ENCODE assay signal across 7 cellular contexts in the genomic region with DNA sequence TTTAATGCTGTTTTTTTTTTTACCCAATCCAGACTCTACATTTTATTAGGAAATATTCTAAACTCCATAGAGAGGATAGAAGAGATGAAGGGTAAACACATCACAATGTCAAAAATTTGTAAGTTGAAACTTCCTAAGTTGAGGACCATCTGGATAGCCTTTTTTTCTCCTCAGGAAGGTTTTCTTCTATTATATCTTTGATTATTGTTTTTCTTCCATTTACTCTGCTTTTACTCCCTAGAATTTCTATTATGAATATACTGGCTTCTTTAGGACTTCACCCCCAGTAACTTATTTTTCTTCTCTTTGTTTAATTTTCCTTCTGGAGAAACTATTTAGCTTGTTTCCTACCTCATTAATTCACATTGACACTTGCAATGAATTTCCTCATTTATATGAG.
"Had no signal": no experiment of that assay in that cellular context is flagged by ENCODE, and none has a peak within 500 bp of the region (broad histone marks: within the 10 kb centered on the region; RNA-seq: fewer than 3 reads in every experiment).

No MANE protein-coding gene starts in this region.

- FAIRE-seq: HepG2 had no signal

- H3K4me1 ChIP-seq: HAP-1 had no signal

- H3K36me3 ChIP-seq: HAP-1 had no signal

- H2AFZ ChIP-seq: GM23248 had no signal

- DNase-seq: GM23248, GOT3, H7, KG1 had no signal

- H3K9me3 ChIP-seq: HAP-1 had no signal

- H3K9ac ChIP-seq: GM23248 had no signal

- H3K4me3 ChIP-seq: GM23248, HAP-1 had no signal

- H3K27ac ChIP-seq: GM23248, HL-60 had no signal
